In genomic region chr2:170932948-170933347, GRCh38 we compare ENCODE assay signal across 14 cellular contexts. TPM values are rescaled to one million over a fixed set of nuclear protein-coding genes. Genes with fewer than 3 reads are reported as not detected.
DNase-seq lines count a peak whose midpoint lies in the region; ATAC-seq and TF ChIP-seq lines count a peak whose summit lies in the region.
"Had no signal": no experiment of that assay in that cellular context is flagged by ENCODE, and none has a peak within 500 bp of the region (broad histone marks: within the 10 kb centered on the region; RNA-seq: fewer than 3 reads in every experiment).

No MANE protein-coding gene starts in this region.

- no peaks in the 10 kb centered on the region; the same call in 1 of the 2 replicates for H3K9me3 Mint-ChIP-seq in WTC11
- H3K9me3 Mint-ChIP-seq in activated T-helper 1 cell treated with anti-CD3 and anti-CD28 coated beads, Interleukin-12 subunit alpha, Interleukin-12 subunit beta, Interleukin-2, Interleukin-4 antibody, amounts not matched to agents 30 ng/mL and 10 ng/mL and 1 ng/mL, durations not matched to agents 14 hours and 24 hours and 36 hours = peaks cover 4% of the 10 kb centered on the region

- peaks cover under 1% of the 10 kb centered on the region; the same call in 1 of the 2 replicates for H3K36me3 Mint-ChIP-seq in WTC11
- H3K36me3 Mint-ChIP-seq in activated T-helper 1 cell treated with anti-CD3 and anti-CD28 coated beads, Interleukin-12 subunit alpha, Interleukin-12 subunit beta, Interleukin-2, Interleukin-4 antibody, amounts not matched to agents 30 ng/mL and 10 ng/mL and 1 ng/mL, durations not matched to agents 14 hours and 24 hours and 36 hours (ENCODE audit: low read depth) = peaks cover 22% of the 10 kb centered on the region

- H3K27ac ChIP-seq in DOHH2 (ENCODE audit: low read depth, low read length) = no peak overlapping the region
- 0 out of 2 replicates have a peak overlapping the region, but pooled peaks have one; percentile 6 for H3K27ac ChIP-seq in Karpas-422 (ENCODE audit: low read length)
- H3K27ac ChIP-seq in osteoblast (ENCODE audit: low read depth, low read length) = no peak overlapping the region
- H3K27ac ChIP-seq: HL-60 had no signal

- H3K79me2 ChIP-seq in DOHH2 (ENCODE audit: control insufficient read depth, low read length) (peaks cover 94% of the 10 kb centered on the region), Karpas-422 (ENCODE audit: low read length) (peaks cover 87% of the 10 kb centered on the region), osteoblast (ENCODE audit: insufficient read depth, low read length) (peaks cover 89% of the 10 kb centered on the region)

- CTCF ChIA-PET in WTC11 (lab: Charles Lee) = no interaction called here

- H3K9ac ChIP-seq in Karpas-422 (ENCODE audit: low read length) = no peak overlapping the region

- H4K20me1 ChIP-seq in DOHH2 (ENCODE audit: control insufficient read depth, insufficient read depth, low read depth, low read length) (peaks cover 21% of the 10 kb centered on the region; the same call in 1 of the 2 replicates), Karpas-422 (ENCODE audit: insufficient read depth, low read depth, low read length) (peaks cover 53% of the 10 kb centered on the region), osteoblast (ENCODE audit: insufficient read depth, low read length) (peaks cover 76% of the 10 kb centered on the region)

- H3K4me1 Mint-ChIP-seq in WTC11 = peaks cover 33% of the 10 kb centered on the region
- peaks cover 56% of the 10 kb centered on the region for H3K4me1 Mint-ChIP-seq in activated T-helper 1 cell treated with anti-CD3 and anti-CD28 coated beads, Interleukin-12 subunit alpha, Interleukin-12 subunit beta, Interleukin-2, Interleukin-4 antibody, amounts not matched to agents 30 ng/mL and 10 ng/mL and 1 ng/mL, durations not matched to agents 14 hours and 24 hours and 36 hours (ENCODE audit: low read depth)

- H3K4me1 ChIP-seq in DOHH2 (ENCODE audit: control insufficient read depth, low read length) (peaks cover 32% of the 10 kb centered on the region), Karpas-422 (ENCODE audit: low read length) (peaks cover 42% of the 10 kb centered on the region), osteoblast (ENCODE audit: insufficient read depth, low read length) (peaks cover 26% of the 10 kb centered on the region)

- no peak overlapping the region for H2AFZ ChIP-seq in Karpas-422 (ENCODE audit: low read length)
- H2AFZ ChIP-seq in osteoblast (ENCODE audit: low read length) = no peak overlapping the region

- no peaks in the 10 kb centered on the region for H3K27me3 ChIP-seq in DOHH2 (ENCODE audit: control insufficient read depth, low read length)
- no peaks in the 10 kb centered on the region for H3K27me3 ChIP-seq in Karpas-422 (ENCODE audit: low read length)
- H3K27me3 ChIP-seq in osteoblast (ENCODE audit: insufficient read depth, low read length) = no peaks in the 10 kb centered on the region

- peaks cover 63% of the 10 kb centered on the region for H3K36me3 ChIP-seq in DOHH2 (ENCODE audit: control insufficient read depth, low read length)
- H3K36me3 ChIP-seq in Karpas-422 (ENCODE audit: insufficient read depth, low read length) = no peaks in the 10 kb centered on the region
- peaks cover 12% of the 10 kb centered on the region for H3K36me3 ChIP-seq in osteoblast (ENCODE audit: insufficient read depth, low read length)

- DNase-seq in Karpas-422 (no peak), WTC11 (ENCODE audit: low spot score) (no peak), osteoblast (ENCODE audit: insufficient read length, low spot score, missing footprints) (peak; percentile 79), NCI-H2227 (lab: John Stamatoyannopoulos, UW; ENCODE audit: unreplicated experiment) (no peak)
- no peak for DNase-seq in activated T-helper 1 cell treated with anti-CD3 and anti-CD28 coated beads, Interleukin-12 subunit alpha, Interleukin-12 subunit beta, Interleukin-2, Interleukin-4 antibody, amounts not matched to agents 30 ng/mL and 10 ng/mL and 1 ng/mL, durations not matched to agents 14 hours and 24 hours and 36 hours (ENCODE audit: low spot score)
- DNase-seq: AML-193, Caco-2, KBM-7, NCI-H1417, NCI-H2029, OCI-M1 had no signal

- H3K9me2 ChIP-seq in DOHH2 (replicated peaks; ENCODE audit: control insufficient read depth, low read length) (no peaks in the 10 kb centered on the region), Karpas-422 (replicated peaks; ENCODE audit: insufficient read depth, low read length) (no peaks in the 10 kb centered on the region)

- H3K27ac Mint-ChIP-seq in WTC11 = peak overlapping the region; percentile 95; the same call in 1 of the 2 replicates
- no peak overlapping the region for H3K27ac Mint-ChIP-seq in activated T-helper 1 cell treated with anti-CD3 and anti-CD28 coated beads, Interleukin-12 subunit alpha, Interleukin-12 subunit beta, Interleukin-2, Interleukin-4 antibody, amounts not matched to agents 30 ng/mL and 10 ng/mL and 1 ng/mL, durations not matched to agents 14 hours and 24 hours and 36 hours

- no peaks in the 10 kb centered on the region for H3K9me3 ChIP-seq in DOHH2 (ENCODE audit: control insufficient read depth, insufficient read depth, low read length)
- H3K9me3 ChIP-seq in Karpas-422 (ENCODE audit: low read length) = no peaks in the 10 kb centered on the region
- no peaks in the 10 kb centered on the region for H3K9me3 ChIP-seq in osteoblast (ENCODE audit: low read depth, low read length)
- H3K9me3 ChIP-seq: Caco-2 had no signal

- POLR2A ChIA-PET in WTC11 (lab: Charles Lee) = no interaction called here

- intact Hi-C loops in activated T-helper 1 cell treated with anti-CD3 and anti-CD28 coated beads, Interleukin-12 subunit alpha, Interleukin-12 subunit beta, Interleukin-2, Interleukin-4 antibody, amounts not matched to agents 30 ng/mL and 10 ng/mL and 1 ng/mL, durations not matched to agents 14 hours and 24 hours and 36 hours (cut with micrococcal nuclease) = loop anchor here (10.0 kb wide), 1 partner anchor 1358 kb away; the partner anchor contains the start of gene FASTKD1

- H3K4me2 ChIP-seq in DOHH2 (ENCODE audit: low read length) = peak overlapping the region; percentile 34
- peak overlapping the region; percentile 93 for H3K4me2 ChIP-seq in Karpas-422 (ENCODE audit: low read depth, low read length, poor library complexity, severe bottlenecking)
- no peak overlapping the region for H3K4me2 ChIP-seq in osteoblast (ENCODE audit: insufficient read depth, low read length)

- TF ChIP-seq CTCF in DOHH2 (IDR thresholded peaks at IDR 0.05; ENCODE audit: low read depth, low read length, poor library complexity, severe bottlenecking) (no peak), WTC11 (IDR thresholded peaks at IDR 0.05) (no peak), osteoblast (IDR thresholded peaks at IDR 0.05; ENCODE audit: extremely low read depth, low read depth, low read length) (peak; percentile 19)

- ATAC-seq in WTC11 (no peak), HG02759 (IDR thresholded peaks at IDR 0.05; ENCODE audit: unreplicated experiment) (no peak)

- H3K4me3 Mint-ChIP-seq in WTC11 = no peak overlapping the region
- H3K4me3 Mint-ChIP-seq in activated T-helper 1 cell treated with anti-CD3 and anti-CD28 coated beads, Interleukin-12 subunit alpha, Interleukin-12 subunit beta, Interleukin-2, Interleukin-4 antibody, amounts not matched to agents 30 ng/mL and 10 ng/mL and 1 ng/mL, durations not matched to agents 14 hours and 24 hours and 36 hours = no peak overlapping the region

- H3F3A ChIP-seq in DOHH2 (ENCODE audit: control insufficient read depth, insufficient read depth) = no peaks in the 10 kb centered on the region

- H3K4me3 ChIP-seq in DOHH2 (ENCODE audit: low read length) = no peak overlapping the region
- H3K4me3 ChIP-seq in Karpas-422 (ENCODE audit: low read length) = 0 out of 2 replicates have a peak overlapping the region, but pooled peaks have one; percentile 12
- H3K4me3 ChIP-seq in osteoblast (ENCODE audit: insufficient read depth, low read length) = no peak overlapping the region

- H3K27me3 Mint-ChIP-seq in WTC11 (ENCODE audit: low read depth) = no peaks in the 10 kb centered on the region
- H3K27me3 Mint-ChIP-seq in activated T-helper 1 cell treated with anti-CD3 and anti-CD28 coated beads, Interleukin-12 subunit alpha, Interleukin-12 subunit beta, Interleukin-2, Interleukin-4 antibody, amounts not matched to agents 30 ng/mL and 10 ng/mL and 1 ng/mL, durations not matched to agents 14 hours and 24 hours and 36 hours (ENCODE audit: insufficient read depth) = peaks cover 2% of the 10 kb centered on the region

TF ChIP-seq in WTC11, 78 proteins besides CTCF, POLR2A, EP300 and RAD21 (continues in another document):
- TF ChIP-seq SP1 (CRISPR knock-in tag; conservative IDR thresholded peaks at IDR 0.05) = no peak
- no peak for TF ChIP-seq OVOL2 (CRISPR knock-in tag; IDR thresholded peaks at IDR 0.05; ENCODE audit: borderline replicate concordance)
- TF ChIP-seq HMGXB4 (CRISPR knock-in tag; IDR thresholded peaks at IDR 0.05) = no peak
- no peak for TF ChIP-seq FOXP1 (CRISPR knock-in tag; IDR thresholded peaks at IDR 0.05; ENCODE audit: borderline replicate concordance)
- no peak for TF ChIP-seq TEAD1 (CRISPR knock-in tag; IDR thresholded peaks at IDR 0.05)
- TF ChIP-seq ZNF232 (CRISPR knock-in tag; IDR thresholded peaks at IDR 0.05) = no peak

RNA-seq across cellular contexts. Expression of gene GORASP2, which starts 3.9 kb away (rescaled TPM):
- total RNA-seq in Karpas-422 (2014; rRNA removed; shearing (Covaris generic); ENCODE audit: low replicate concordance) = 24.0 and 34.3 TPM in 2 replicates
- total RNA-seq in WTC11 (2021) (77.8 to 102 TPM (median 79.2 TPM) in 3 replicates), osteoblast (51.8 and 54.2 TPM in 2 replicates)
- total RNA-seq in activated T-helper 1 cell treated with anti-CD3 and anti-CD28 coated beads, Interleukin-12 subunit alpha, Interleukin-12 subunit beta, Interleukin-2, Interleukin-4 antibody, amounts not matched to agents 30 ng/mL and 10 ng/mL and 1 ng/mL, durations not matched to agents 14 hours and 24 hours and 36 hours = 99.5 and 104 TPM in 2 replicates
